8 cellular contexts compared by ENCODE assay signal in genomic region chr4:183256756-183257385, GRCh38.
DNase-seq lines count a peak whose midpoint lies in the region; ATAC-seq, FAIRE-seq and TF ChIP-seq lines count a peak whose summit lies in the region.

No MANE protein-coding gene starts in this region.

- H3K36me3 Mint-ChIP-seq in activated naive CD4-positive, alpha-beta T cell treated with anti-CD3 and anti-CD28 coated beads for 36 hours (ENCODE audit: low read depth) = no peaks in the 10 kb centered on the region

- H3K9me3 Mint-ChIP-seq in activated naive CD4-positive, alpha-beta T cell treated with anti-CD3 and anti-CD28 coated beads for 36 hours = no peaks in the 10 kb centered on the region

- in situ Hi-C loops in ACHN (cut with HindIII; ENCODE audit: low pct_ligation_motif_present, low pct_unique_long_range_greater_than_20kb, low sequenced_read_pairs) (no loop called here), GM13977 (cut with MboI; ENCODE audit: low pct_unique_long_range_greater_than_20kb, low sequenced_read_pairs, unreplicated experiment) (loop anchor here (25.0 kb wide), 1 partner anchor 320 kb away; no protein-coding TSS in a partner anchor)

- FAIRE-seq in small intestine (lab: Jason Lieb, UNC) = no peak

- ATAC-seq in HG03097 (IDR thresholded peaks at IDR 0.05; ENCODE audit: low FRiP score, unreplicated experiment) = peak; percentile 46
- ATAC-seq in PC-3 = no peak
- peak; percentile 79 to 82 for ATAC-seq in left cardiac atrium

- peak; percentile 42 for DNase-seq in ACHN
- DNase-seq in GM13977 (ENCODE audit: low spot score) = peak; percentile 41
- peak; percentile 48 for DNase-seq in PC-3
- DNase-seq in activated naive CD4-positive, alpha-beta T cell treated with anti-CD3 and anti-CD28 coated beads for 36 hours = peak; percentile 60
- DNase-seq in left cardiac atrium = peak; percentile 69
- peak; percentile 32 for DNase-seq in small intestine
- no peak for DNase-seq in DMS79 (lab: John Stamatoyannopoulos, UW)

- no peak overlapping the region for H3K27ac Mint-ChIP-seq in activated naive CD4-positive, alpha-beta T cell treated with anti-CD3 and anti-CD28 coated beads for 36 hours

- TF ChIP-seq CTCF in GM13977 (IDR thresholded peaks at IDR 0.05; ENCODE audit: extremely low read depth, insufficient read depth, missing control alignments) (peak; percentile 83), PC-3 (conservative IDR thresholded peaks at IDR 0.05; ENCODE audit: low read depth, low read length) (peak; percentile 80)

- intact Hi-C loops in PC-3 (cut with micrococcal nuclease) = loop anchor here (10.0 kb wide), 1 partner anchor 802 kb away; no protein-coding TSS in a partner anchor
- intact Hi-C loops in activated naive CD4-positive, alpha-beta T cell treated with anti-CD3 and anti-CD28 coated beads for 36 hours (cut with micrococcal nuclease) = loop anchor here (1.0 kb wide), 2 partner anchors 184 to 319 kb away; no protein-coding TSS in a partner anchor
- intact Hi-C loops in left cardiac atrium (cut with DNase I) = loop anchor here in 1 of 2 donors (5.0 kb wide), 1 partner anchor 185 kb away; no protein-coding TSS in a partner anchor

- no peak overlapping the region for H3K4me2 ChIP-seq in PC-3 (ENCODE audit: low read length)

- H3K36me3 ChIP-seq in PC-3 (ENCODE audit: low read depth, low read length) (peaks cover 4% of the 10 kb centered on the region; the same call in 1 of the 2 replicates), small intestine (ENCODE audit: control insufficient read depth in 2 of 2, insufficient read depth in 2 of 2, low read length in 2 of 2) (no peaks in the 10 kb centered on the region)

- no peak overlapping the region for H3K4me3 ChIP-seq in PC-3 (ENCODE audit: low read length)
- H3K4me3 ChIP-seq in small intestine (ENCODE audit: low read depth in 1 of 2, low read length in 2 of 2) = no peak overlapping the region

- H3K9ac ChIP-seq in PC-3 (ENCODE audit: low read length) = no peak overlapping the region

- H3K4me3 Mint-ChIP-seq in activated naive CD4-positive, alpha-beta T cell treated with anti-CD3 and anti-CD28 coated beads for 36 hours = no peak overlapping the region

- CTCF ChIA-PET in PC-3 (lab: Charles Lee) = interaction anchor here (0.7 kb wide), 1 partner anchor 186 kb away, joined by 3 read pairs; no protein-coding TSS in a partner anchor
- CTCF ChIA-PET in activated naive CD4-positive, alpha-beta T cell treated with anti-CD3 and anti-CD28 coated beads for 36 hours (lab: Charles Lee) = interaction anchor here (0.5 to 12.6 kb wide), 18 partner anchors 9 to 331 kb away, joined by 3 to 138 read pairs (median 4); no protein-coding TSS in a partner anchor

- no peaks in the 10 kb centered on the region for H3K79me2 ChIP-seq in PC-3 (ENCODE audit: low read length)

- H3K27me3 Mint-ChIP-seq in activated naive CD4-positive, alpha-beta T cell treated with anti-CD3 and anti-CD28 coated beads for 36 hours (ENCODE audit: low read depth) = no peaks in the 10 kb centered on the region

- H3K27me3 ChIP-seq in PC-3 (ENCODE audit: low read length) = no peaks in the 10 kb centered on the region
- H3K27me3 ChIP-seq in small intestine (ENCODE audit: control insufficient read depth in 2 of 2, insufficient read depth in 2 of 2, low read length in 2 of 2) = no peaks in the 10 kb centered on the region

- no peak overlapping the region for H2AFZ ChIP-seq in PC-3 (ENCODE audit: low read length)

- H3K4me1 ChIP-seq in PC-3 (ENCODE audit: insufficient read depth, low read length) = peaks cover 48% of the 10 kb centered on the region
- no peaks in the 10 kb centered on the region for H3K4me1 ChIP-seq in small intestine (ENCODE audit: control insufficient read depth in 2 of 2, insufficient read depth in 1 of 2, low read depth in 1 of 2, low read length in 1 of 2)

- H3K27ac ChIP-seq in PC-3 (ENCODE audit: low read length) (no peak overlapping the region), small intestine (ENCODE audit: low read depth in 1 of 2, low read length in 1 of 2) (no peak overlapping the region)

- H4K20me1 ChIP-seq in PC-3 (ENCODE audit: low read length) = no peaks in the 10 kb centered on the region

- POLR2A ChIA-PET in PC-3 (lab: Charles Lee; ENCODE audit: unreplicated experiment) = no interaction called here

- H3K4me1 Mint-ChIP-seq in activated naive CD4-positive, alpha-beta T cell treated with anti-CD3 and anti-CD28 coated beads for 36 hours (ENCODE audit: low read depth) = no peaks in the 10 kb centered on the region

- no TSS peak for BruUV-seq in PC-3 (replicated peaks; lab: Mats Ljungman, UMichigan)

- H3K9me3 ChIP-seq in PC-3 (ENCODE audit: low read length) = no peaks in the 10 kb centered on the region
- H3K9me3 ChIP-seq in small intestine (ENCODE audit: control insufficient read depth, low read depth) = no peaks in the 10 kb centered on the region

- no peaks in the 10 kb centered on the region for H3F3A ChIP-seq in PC-3 (ENCODE audit: low read length, unreplicated experiment)

- 35 to 45% (median 38%) methylated on average over 9 of the region's 9 CpGs for WGBS in small intestine, 3 donors

- no peaks in the 10 kb centered on the region for H3K9me2 ChIP-seq in PC-3 (replicated peaks; ENCODE audit: low read length)
